ENCODE assay signal across 1 cellular context in the genomic region with DNA sequence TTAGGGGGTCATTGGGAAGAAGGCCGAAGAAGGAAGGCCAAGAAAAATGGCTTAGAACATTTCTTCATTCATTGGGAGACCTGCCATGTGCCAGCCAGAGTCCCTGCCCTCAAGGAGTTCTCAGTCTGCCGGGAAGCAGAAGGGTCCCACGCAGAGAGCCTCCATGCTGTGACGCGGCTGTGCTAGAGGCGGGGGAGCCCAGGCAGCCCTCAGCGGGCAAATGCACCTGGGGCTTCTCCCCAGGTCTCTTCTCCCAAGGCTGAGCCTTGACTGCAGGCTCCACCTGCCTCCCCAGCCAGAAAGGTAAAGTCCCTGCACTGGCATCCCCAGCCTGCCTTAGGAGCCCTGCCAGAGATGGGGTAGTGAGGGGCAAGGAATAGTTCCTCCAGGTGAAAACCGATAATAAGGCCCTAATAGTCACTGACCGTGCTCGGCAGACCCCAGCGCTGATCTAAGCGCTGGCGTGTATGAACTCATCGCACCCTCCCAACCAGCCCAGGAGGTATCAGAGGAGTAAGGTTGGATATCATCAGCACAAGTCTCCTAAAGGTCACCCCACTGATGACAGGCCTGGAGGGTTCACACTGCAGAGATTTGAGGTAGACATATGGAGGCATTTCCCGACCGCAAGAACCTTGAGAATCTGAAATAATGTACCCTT.
TF ChIP-seq lines count a peak whose summit lies in the region.

No MANE protein-coding gene starts in this region.

TF ChIP-seq in HCT116, 20 proteins besides CTCF, POLR2A, EP300 and RAD21:
- TF ChIP-seq JUND (IDR thresholded peaks at IDR 0.05) (no peak), ELF1 (IDR thresholded peaks at IDR 0.05; ENCODE audit: borderline replicate concordance, low read depth) (no peak), ZFX (IDR thresholded peaks at IDR 0.05) (no peak; the same call in 1 of the 2 replicates), SP1 (IDR thresholded peaks at IDR 0.05; ENCODE audit: low read depth) (no peak), EZH2phosphoT487 (IDR thresholded peaks at IDR 0.05; ENCODE audit: borderline replicate concordance) (no peak), FOSL1 (IDR thresholded peaks at IDR 0.05; ENCODE audit: low read depth) (no peak), EGR1 (IDR thresholded peaks at IDR 0.05; ENCODE audit: low read depth) (no peak), SIN3A (IDR thresholded peaks at IDR 0.05; ENCODE audit: low read depth) (no peak), SRF (IDR thresholded peaks at IDR 0.05; ENCODE audit: low read depth) (no peak)
- TF ChIP-seq, protein P1, sequence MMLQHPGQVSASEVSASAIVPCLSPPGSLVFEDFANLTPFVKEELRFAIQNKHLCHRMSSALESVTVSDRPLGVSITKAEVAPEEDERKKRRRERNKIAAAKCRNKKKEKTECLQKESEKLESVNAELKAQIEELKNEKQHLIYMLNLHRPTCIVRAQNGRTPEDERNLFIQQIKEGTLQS (IDR thresholded peaks at IDR 0.05): no peak
- TF ChIP-seq, protein P2, sequence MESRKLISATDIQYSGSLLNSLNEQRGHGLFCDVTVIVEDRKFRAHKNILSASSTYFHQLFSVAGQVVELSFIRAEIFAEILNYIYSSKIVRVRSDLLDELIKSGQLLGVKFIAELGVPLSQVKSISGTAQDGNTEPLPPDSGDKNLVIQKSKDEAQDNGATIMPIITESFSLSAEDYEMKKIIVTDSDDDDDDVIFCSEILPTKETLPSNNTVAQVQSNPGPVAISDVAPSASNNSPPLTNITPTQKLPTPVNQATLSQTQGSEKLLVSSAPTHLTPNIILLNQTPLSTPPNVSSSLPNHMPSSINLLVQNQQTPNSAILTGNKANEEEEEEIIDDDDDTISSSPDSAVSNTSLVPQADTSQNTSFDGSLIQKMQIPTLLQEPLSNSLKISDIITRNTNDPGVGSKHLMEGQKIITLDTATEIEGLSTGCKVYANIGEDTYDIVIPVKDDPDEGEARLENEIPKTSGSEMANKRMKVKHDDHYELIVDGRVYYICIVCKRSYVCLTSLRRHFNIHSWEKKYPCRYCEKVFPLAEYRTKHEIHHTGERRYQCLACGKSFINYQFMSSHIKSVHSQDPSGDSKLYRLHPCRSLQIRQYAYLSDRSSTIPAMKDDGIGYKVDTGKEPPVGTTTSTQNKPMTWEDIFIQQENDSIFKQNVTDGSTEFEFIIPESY (IDR thresholded peaks at IDR 0.05; ENCODE audit: extremely low read depth, insufficient replicate concordance, low read length): no peak
